In the genomic region with DNA sequence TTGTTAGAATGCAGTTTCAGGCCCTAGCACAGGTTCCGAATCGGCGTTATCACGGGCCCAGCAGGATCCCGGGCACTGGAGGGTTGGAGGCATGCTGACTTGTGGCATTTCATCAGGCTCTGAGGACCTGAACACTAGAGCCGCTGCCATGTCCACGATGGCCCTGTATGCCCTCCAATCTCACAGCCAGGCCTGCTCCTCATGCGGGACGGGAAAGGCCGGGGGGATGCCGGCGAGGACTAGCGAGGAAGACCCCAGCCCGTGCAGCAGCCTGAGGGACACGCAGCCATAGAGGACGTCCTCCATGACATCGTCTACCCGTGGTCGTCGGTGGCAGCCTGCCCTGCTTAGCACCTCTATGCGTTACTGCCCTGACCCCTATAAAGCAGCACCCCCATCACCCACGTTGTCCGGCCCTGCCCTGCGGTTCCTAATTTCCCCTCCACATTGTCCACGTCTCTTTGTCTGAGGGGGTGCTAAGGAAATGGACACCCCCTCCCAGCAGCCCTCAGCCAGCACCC, we compare ENCODE assay signal across 27 cellular contexts. TPM values are rescaled to one million over a fixed set of nuclear protein-coding genes. Genes with fewer than 3 reads are reported as not detected.
DNase-seq lines count a peak whose midpoint lies in the region; ATAC-seq and TF ChIP-seq lines count a peak whose summit lies in the region.
"Had no signal": no experiment of that assay in that cellular context is flagged by ENCODE, and none has a peak within 500 bp of the region (broad histone marks: within the 10 kb centered on the region; RNA-seq: fewer than 3 reads in every experiment).

No MANE protein-coding gene starts in this region.

- no peaks in the 10 kb centered on the region for H3K9me3 ChIP-seq in transverse colon
- H3K9me3 ChIP-seq: BE2C, SJCRH30 had no signal

- TF ChIP-seq CTCF in coronary artery (IDR thresholded peaks at IDR 0.05) (no peak), transverse colon (IDR thresholded peaks at IDR 0.05) (no peak)

- no peak overlapping the region for H3K27ac ChIP-seq in coronary artery
- no peak overlapping the region for H3K27ac ChIP-seq in transverse colon
- H3K27ac ChIP-seq: SJCRH30 had no signal

- CTCF ChIA-PET in activated naive CD4-positive, alpha-beta T cell treated with anti-CD3 and anti-CD28 coated beads, Interleukin-2, amount 10 ng/mL, durations not matched to agents 7 days and 5 days (lab: Charles Lee), result no interaction called here

- no peak overlapping the region for H3K4me3 ChIP-seq in coronary artery
- no peak overlapping the region for H3K4me3 ChIP-seq in transverse colon
- H3K4me3 ChIP-seq: SJCRH30 had no signal

- no peaks in the 10 kb centered on the region for H3K36me3 Mint-ChIP-seq in activated naive CD4-positive, alpha-beta T cell treated with anti-CD3 and anti-CD28 coated beads, Interleukin-2, amount 10 ng/mL, durations not matched to agents 7 days and 5 days
- H3K36me3 Mint-ChIP-seq in stimulated activated memory B cell treated with anti-CD40 and anti-IgM and Interleukin-4, amounts not matched to agents 10 μg/mL and 1 μg/mL and 100 μg/mL, for 72 hours, result no peaks in the 10 kb centered on the region
- H3K36me3 Mint-ChIP-seq: brain, IgD-negative memory B cell, T-cell had no signal

- no peaks in the 10 kb centered on the region for H3K4me1 ChIP-seq in transverse colon
- H3K4me1 ChIP-seq: SJCRH30 had no signal

- DNase-seq in activated naive CD4-positive, alpha-beta T cell treated with anti-CD3 and anti-CD28 coated beads, Interleukin-2, amount 10 ng/mL, durations not matched to agents 7 days and 5 days, result peak; percentile 10
- no peak for DNase-seq in activated naive CD4-positive, alpha-beta T cell treated with Interleukin-2 at 50 U/mL for 16 hours
- DNase-seq in coronary artery (ENCODE audit: low spot score), result peak; percentile 38
- peak; percentile 71 for DNase-seq in mesenteric fat pad (ENCODE audit: low spot score)
- peak; percentile 5 for DNase-seq in transverse colon
- DNase-seq in cerebellar nuclear complex (lab: John Stamatoyannopoulos, UW), result no peak
- DNase-seq: activated CD4-positive, alpha-beta T cell treated with anti-CD3 and anti-CD28 coated beads for 1 hour; activated CD8-positive, alpha-beta T cell treated with anti-CD3 and anti-CD28 coated beads, Interleukin-2, amount 10 ng/mL, durations not matched to agents 7 days and 5 days; activated T-cell treated with anti-CD3 and anti-CD28 coated beads, Interleukin-2, amount 50 U/mL, for 24 hours; BE2C; effector memory CD4-positive, alpha-beta T cell; NCI-H1092 treated with DMSO at 0.1 percent for 48 hours; NCI-H187; NCI-H2171 treated with DMSO at 0.1 percent for 48 hours; NCI-H526; SJCRH30; stimulated activated CD4-positive, alpha-beta T cell treated with anti-CD3 and anti-CD28 coated beads, Interleukin-15, amount 100 ng/mL, for 24 hours; stimulated activated naive CD8-positive, alpha-beta T cell treated with anti-CD3 and anti-CD28 coated beads, Interleukin-15, Interleukin-2, amounts not matched to agents 100 U/mL and 50 U/mL, for 24 hours had no signal

- peaks cover 9% of the 10 kb centered on the region for H3K27me3 ChIP-seq in transverse colon
- H3K27me3 ChIP-seq: BE2C had no signal

- no peak overlapping the region for H3K27ac Mint-ChIP-seq in activated naive CD4-positive, alpha-beta T cell treated with anti-CD3 and anti-CD28 coated beads, Interleukin-2, amount 10 ng/mL, durations not matched to agents 7 days and 5 days
- H3K27ac Mint-ChIP-seq in stimulated activated memory B cell treated with anti-CD40 and anti-IgM and Interleukin-4, amounts not matched to agents 10 μg/mL and 1 μg/mL and 100 μg/mL, for 72 hours, result no peak overlapping the region
- H3K27ac Mint-ChIP-seq: activated CD8-positive, alpha-beta T cell treated with anti-CD3 and anti-CD28 coated beads, Interleukin-2, amount 10 ng/mL, durations not matched to agents 7 days and 5 days; activated T-cell treated with anti-CD3 and anti-CD28 coated beads, Interleukin-2, amount 50 U/mL, for 24 hours; IgD-negative memory B cell; T-cell had no signal

- H3K9me3 Mint-ChIP-seq in activated naive CD4-positive, alpha-beta T cell treated with anti-CD3 and anti-CD28 coated beads, Interleukin-2, amount 10 ng/mL, durations not matched to agents 7 days and 5 days, result peaks cover 1% of the 10 kb centered on the region
- H3K9me3 Mint-ChIP-seq in stimulated activated memory B cell treated with anti-CD40 and anti-IgM and Interleukin-4, amounts not matched to agents 10 μg/mL and 1 μg/mL and 100 μg/mL, for 72 hours, result peaks cover 2% of the 10 kb centered on the region

- 79% methylated on average over 21 of the region's 25 CpGs; no CpG with 5 or more reads in 1 of the 2 donors for WGBS in transverse colon (ENCODE audit: low coverage in 1 of 2), 2 donors

- no peaks in the 10 kb centered on the region for H3K4me1 Mint-ChIP-seq in activated naive CD4-positive, alpha-beta T cell treated with anti-CD3 and anti-CD28 coated beads, Interleukin-2, amount 10 ng/mL, durations not matched to agents 7 days and 5 days
- no peaks in the 10 kb centered on the region for H3K4me1 Mint-ChIP-seq in stimulated activated memory B cell treated with anti-CD40 and anti-IgM and Interleukin-4, amounts not matched to agents 10 μg/mL and 1 μg/mL and 100 μg/mL, for 72 hours
- H3K4me1 Mint-ChIP-seq: T-cell had no signal

- H3K4me3 Mint-ChIP-seq in activated naive CD4-positive, alpha-beta T cell treated with anti-CD3 and anti-CD28 coated beads, Interleukin-2, amount 10 ng/mL, durations not matched to agents 7 days and 5 days, result no peak overlapping the region
- H3K4me3 Mint-ChIP-seq in stimulated activated memory B cell treated with anti-CD40 and anti-IgM and Interleukin-4, amounts not matched to agents 10 μg/mL and 1 μg/mL and 100 μg/mL, for 72 hours, result no peak overlapping the region
- H3K4me3 Mint-ChIP-seq: activated CD8-positive, alpha-beta T cell treated with anti-CD3 and anti-CD28 coated beads, Interleukin-2, amount 10 ng/mL, durations not matched to agents 7 days and 5 days; activated T-cell treated with anti-CD3 and anti-CD28 coated beads, Interleukin-2, amount 50 U/mL, for 24 hours; brain; IgD-negative memory B cell; neural crest cell; T-cell had no signal

- no peak for ATAC-seq in GM19035 (IDR thresholded peaks at IDR 0.05; ENCODE audit: unreplicated experiment)
- ATAC-seq in stimulated activated memory B cell treated with anti-CD40 and anti-IgM and Interleukin-4, amounts not matched to agents 10 μg/mL and 1 μg/mL and 100 μg/mL, for 72 hours, result no peak
- ATAC-seq: activated CD8-positive, alpha-beta T cell treated with anti-CD3 and anti-CD28 coated beads, Interleukin-2, amount 10 ng/mL, durations not matched to agents 7 days and 5 days; Panc1; stimulated activated naive CD8-positive, alpha-beta T cell treated with anti-CD3 and anti-CD28 coated beads, Interleukin-15, Interleukin-2, amounts not matched to agents 100 U/mL and 50 U/mL, for 24 hours; T-cell had no signal

- intact Hi-C loops in transverse colon (cut with DNase I; ENCODE audit: low total_unique reads), result no loop called here

- TF ChIP-seq EP300 in transverse colon (IDR thresholded peaks at IDR 0.05; ENCODE audit: low read depth), result no peak

- no peaks in the 10 kb centered on the region for H3K36me3 ChIP-seq in transverse colon
- H3K36me3 ChIP-seq: BE2C, SJCRH30 had no signal

- H3K27me3 Mint-ChIP-seq in activated naive CD4-positive, alpha-beta T cell treated with anti-CD3 and anti-CD28 coated beads, Interleukin-2, amount 10 ng/mL, durations not matched to agents 7 days and 5 days, result no peaks in the 10 kb centered on the region
- no peaks in the 10 kb centered on the region for H3K27me3 Mint-ChIP-seq in stimulated activated memory B cell treated with anti-CD40 and anti-IgM and Interleukin-4, amounts not matched to agents 10 μg/mL and 1 μg/mL and 100 μg/mL, for 72 hours
- H3K27me3 Mint-ChIP-seq: IgD-negative memory B cell had no signal

- in situ Hi-C loops in transverse colon (cut with MboI; ENCODE audit: low pct_ligation_motif_present in 1 of 4, low pct_unique_long_range_greater_than_20kb in 1 of 4, low sequenced_read_pairs in 3 of 4), result no loop called here

- no peak for TF ChIP-seq POLR2A in transverse colon (IDR thresholded peaks at IDR 0.05)

RNA-seq across cellular contexts. Expression of a gene that starts 32.7 kb away (rescaled TPM):
- not detected for total RNA-seq in mesenteric fat pad
- not detected for total RNA-seq in transverse colon
- total RNA-seq: activated CD8-positive, alpha-beta T cell treated with anti-CD3 and anti-CD28 coated beads, Interleukin-2, amount 10 ng/mL, durations not matched to agents 7 days and 5 days; fibroblast of villous mesenchyme; G401; SJCRH30; T-cell had no signal

Comparison
In these comparisons a context has a peak if more than half of its experiments do, and no peak if none do; other contexts are left out.
1. DNase-seq: peak in activated naive CD4-positive, alpha-beta T cell treated with anti-CD3 and anti-CD28 coated beads, Interleukin-2, amount 10 ng/mL, durations not matched to agents 7 days and 5 days (single experiment), coronary artery (single experiment), mesenteric fat pad (single experiment) and transverse colon (single experiment); none in activated naive CD4-positive, alpha-beta T cell treated with Interleukin-2 at 50 U/mL for 16 hours (single experiment) and cerebellar nuclear complex (0 of 2).